Comparison of ENCODE assay signal across 17 cellular contexts in genomic region chr3:151075869-151076573, GRCh38.
"Had no signal": no experiment of that assay in that cellular context is flagged by ENCODE, and none has a peak within 500 bp of the region (broad histone marks: within the 10 kb centered on the region; RNA-seq: fewer than 3 reads in every experiment).

No MANE protein-coding gene starts in this region.

- H3K4me1 ChIP-seq: esophagus squamous epithelium had no signal

- H3K36me3 ChIP-seq: brain microvascular endothelial cell, esophagus squamous epithelium had no signal

- ATAC-seq: left ventricle myocardium superior; mucosa of descending colon; naive thymus-derived CD4-positive, alpha-beta T cell; WTC11 had no signal

- DNase-seq: activated CD4-positive, alpha-beta memory T cell treated with anti-CD3 and anti-CD28 coated beads, Interleukin-2, amount 10 ng/mL, durations not matched to agents 7 days and 5 days; activated CD4-positive, alpha-beta T cell treated with anti-CD3 and anti-CD28 coated beads for 4 hours; activated CD8-positive, alpha-beta memory T cell treated with anti-CD3 and anti-CD28 coated beads, Interleukin-2, amount 50 U/mL, for 4 hours; activated gamma-delta T cell; activated naive CD8-positive, alpha-beta T cell treated with anti-CD3 and anti-CD28 coated beads for 36 hours; activated T-cell treated with anti-CD3 and anti-CD28 coated beads, Interleukin-2, amount 50 U/mL, for 48 hours; brain microvascular endothelial cell; esophagus squamous epithelium; hippocampal formation; left ventricle myocardium superior; mucosa of descending colon; naive thymus-derived CD4-positive, alpha-beta T cell; posterior cingulate gyrus; retina; stimulated activated naive CD4-positive, alpha-beta T cell had no signal

- H3K9me3 ChIP-seq: esophagus squamous epithelium, mucosa of descending colon had no signal

- H3K4me3 ChIP-seq: coronary artery, esophagus squamous epithelium, mucosa of descending colon had no signal

- H3K27ac ChIP-seq: brain microvascular endothelial cell, coronary artery, esophagus squamous epithelium had no signal
